ENCODE assay signal across 17 cellular contexts in the genomic region with DNA sequence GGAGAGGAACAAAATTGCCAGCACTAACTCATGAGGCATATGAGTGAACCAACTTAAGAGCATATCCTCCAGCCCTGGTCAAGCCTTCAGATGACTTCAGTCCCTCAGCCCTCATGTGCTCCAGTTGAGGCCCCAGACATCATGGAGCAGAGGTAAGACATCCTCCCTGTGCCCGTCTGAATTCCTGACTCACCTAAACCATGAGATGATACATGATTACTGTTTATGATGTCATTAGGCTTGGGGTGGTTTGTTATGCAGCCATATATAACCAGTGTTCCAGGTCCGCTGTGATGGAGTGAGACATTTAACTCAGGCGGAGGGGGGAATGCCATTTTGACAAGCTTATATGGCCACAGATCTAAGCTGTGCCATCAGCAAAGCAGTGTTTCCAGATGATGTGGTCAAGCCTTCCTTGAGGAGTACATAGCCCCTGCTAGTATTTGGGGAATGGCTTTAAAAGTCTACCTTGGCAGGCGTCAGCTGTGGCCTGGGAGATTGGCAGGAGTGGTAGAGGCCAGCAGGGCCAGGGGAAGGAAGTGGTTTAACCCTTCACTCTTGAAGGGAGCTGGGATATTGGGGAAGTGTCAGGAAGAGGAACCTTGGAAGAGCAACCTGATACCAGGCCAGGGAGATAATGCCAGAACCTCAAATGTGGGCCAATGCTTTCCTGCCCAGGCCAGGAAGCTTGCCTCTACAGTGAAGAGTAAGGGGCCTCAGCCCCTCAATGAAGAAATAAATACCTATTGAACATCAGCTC.
DNase-seq lines count a peak whose midpoint lies in the region; ATAC-seq, FAIRE-seq and TF ChIP-seq lines count a peak whose summit lies in the region.
"Had no signal": no experiment of that assay in that cellular context is flagged by ENCODE, and none has a peak within 500 bp of the region (broad histone marks: within the 10 kb centered on the region; RNA-seq: fewer than 3 reads in every experiment).

No MANE protein-coding gene starts in this region.

- H3K27me3 Mint-ChIP-seq in astrocyte (ENCODE audit: low read depth, unreplicated experiment) = peaks cover 12% of the 10 kb centered on the region

- no peaks in the 10 kb centered on the region for H3K27me3 ChIP-seq in astrocyte (ENCODE audit: insufficient read depth, low read length)

- H4K20me1 ChIP-seq in astrocyte (ENCODE audit: insufficient read depth, low read length) = no peaks in the 10 kb centered on the region

- H3K36me3 Mint-ChIP-seq in astrocyte (ENCODE audit: low read depth, unreplicated experiment) = peaks cover 5% of the 10 kb centered on the region

- no peak overlapping the region for H3K9ac ChIP-seq in astrocyte (ENCODE audit: low read length)

- H3K4me3 ChIP-seq in astrocyte (ENCODE audit: insufficient read depth, low read depth, low read length) = no peak overlapping the region

- no peaks in the 10 kb centered on the region for H3K79me2 ChIP-seq in astrocyte (ENCODE audit: insufficient read depth, low read length)

- FAIRE-seq in astrocyte (lab: Jason Lieb, UNC) = no peak
- FAIRE-seq: H54, HTR-8/SVneo had no signal

- no peaks in the 10 kb centered on the region for H3K36me3 ChIP-seq in astrocyte (ENCODE audit: insufficient read depth, low read length)

- peaks cover 21% of the 10 kb centered on the region for H3K4me1 Mint-ChIP-seq in astrocyte (ENCODE audit: low read depth, unreplicated experiment)

- DNase-seq in Daoy (ENCODE audit: low read depth) = peak; percentile 67
- DNase-seq in Kasumi-1 (lab: John Stamatoyannopoulos, UW) = peak; percentile 17 to 22
- peak; percentile 39 for DNase-seq in astrocyte (ENCODE audit: low read depth)
- peak; percentile 37 for DNase-seq in kidney tubule cell (ENCODE audit: low spot score)
- DNase-seq in stimulated activated CD8-positive, alpha-beta memory T cell treated with anti-CD3 and anti-CD28 coated beads, Interleukin-4, amount 100 ng/mL, for 48 hours = no peak
- DNase-seq in NOMO-1 treated with dmso at 0.1 percent for 144 hours (lab: John Stamatoyannopoulos, UW; ENCODE audit: unreplicated experiment) = no peak
- DNase-seq in effector CD4-positive, alpha-beta T cell = no peak
- DNase-seq: DMS 273 treated with DMSO at 0.1 percent for 48 hours, NCI-H1048, NCI-H1436 treated with DMSO at 0.1 percent for 48 hours, NCI-H2081, NCI-H748 treated with DMSO at 0.1 percent for 48 hours, PC-3 had no signal

- no peak overlapping the region for H2AFZ ChIP-seq in astrocyte (ENCODE audit: low read depth, low read length)

- no peak overlapping the region for H3K27ac Mint-ChIP-seq in astrocyte (ENCODE audit: unreplicated experiment)

- H3K27ac ChIP-seq in astrocyte (ENCODE audit: low read depth, low read length) = no peak overlapping the region
- H3K27ac ChIP-seq: C4-2B had no signal

- H3K9me3 ChIP-seq in astrocyte (ENCODE audit: insufficient read depth, low read depth, low read length) = peaks cover 3% of the 10 kb centered on the region

- peaks cover 2% of the 10 kb centered on the region for H3K9me3 Mint-ChIP-seq in astrocyte (ENCODE audit: unreplicated experiment)

- TF ChIP-seq CTCF in astrocyte (IDR thresholded peaks at IDR 0.05; ENCODE audit: insufficient read depth, low read depth, low read length) = no peak

- no peak for ATAC-seq in HG03108 (IDR thresholded peaks at IDR 0.05; ENCODE audit: unreplicated experiment)
- ATAC-seq: PC-3 had no signal

- no peak overlapping the region for H3K4me2 ChIP-seq in astrocyte (ENCODE audit: low read length)

- H3K4me1 ChIP-seq in astrocyte (ENCODE audit: insufficient read depth, low read length) = peaks cover 46% of the 10 kb centered on the region

- H3K4me3 Mint-ChIP-seq in astrocyte (ENCODE audit: unreplicated experiment) = no peak overlapping the region

Comparison
In these comparisons a context has a peak if more than half of its experiments do, and no peak if none do; other contexts are left out.
1. DNase-seq: peak in Daoy (single experiment), Kasumi-1 (2 of 2), astrocyte (single experiment) and kidney tubule cell (single experiment); none in stimulated activated CD8-positive, alpha-beta memory T cell treated with anti-CD3 and anti-CD28 coated beads, Interleukin-4, amount 100 ng/mL, for 48 hours (single experiment), NOMO-1 treated with dmso at 0.1 percent for 144 hours (single experiment) and effector CD4-positive, alpha-beta T cell (single experiment).